11 cellular contexts compared by ENCODE assay signal in the genomic region with DNA sequence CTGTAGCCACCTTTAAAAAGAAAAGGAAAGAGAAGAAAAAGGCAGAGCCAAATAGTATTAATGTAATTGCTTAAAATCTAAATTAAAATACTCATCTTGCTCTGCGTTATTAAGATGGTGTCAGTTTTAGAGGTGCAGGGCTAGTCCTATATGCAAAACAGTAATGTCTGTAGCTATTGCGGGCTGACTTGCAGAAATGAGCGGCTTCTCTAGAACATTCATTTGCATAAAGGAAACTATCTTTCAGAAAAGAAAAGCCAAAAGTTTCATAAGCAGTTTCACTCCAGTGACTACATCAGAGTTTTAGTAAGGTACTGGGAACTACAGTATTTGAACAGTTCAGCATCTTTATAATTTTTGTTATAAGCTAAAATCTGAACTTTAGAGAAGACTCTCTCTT. TPM values are rescaled to one million over a fixed set of nuclear protein-coding genes. Genes with fewer than 3 reads are reported as not detected.
DNase-seq lines count a peak whose midpoint lies in the region; ATAC-seq and TF ChIP-seq lines count a peak whose summit lies in the region.
"Had no signal": no experiment of that assay in that cellular context is flagged by ENCODE, and none has a peak within 500 bp of the region (broad histone marks: within the 10 kb centered on the region; RNA-seq: fewer than 3 reads in every experiment).

No MANE protein-coding gene starts in this region.

- H3K27ac ChIP-seq in CD4-positive, alpha-beta memory T cell (ENCODE audit: low read depth, low read length), result no peak overlapping the region
- H3K27ac ChIP-seq: heart left ventricle, HL-60 had no signal

- no peak overlapping the region for H3K27ac Mint-ChIP-seq in activated CD8-positive, alpha-beta T cell treated with anti-CD3 and anti-CD28 coated beads for 36 hours
- H3K27ac Mint-ChIP-seq in activated CD8-positive, alpha-beta T cell treated with anti-CD3 and anti-CD28 coated beads, Interleukin-2, amount 10 ng/mL, durations not matched to agents 7 days and 5 days, result no peak overlapping the region
- no peak overlapping the region for H3K27ac Mint-ChIP-seq in CD4-positive, alpha-beta memory T cell
- H3K27ac Mint-ChIP-seq: activated naive CD4-positive, alpha-beta T cell treated with anti-CD3 and anti-CD28 coated beads, Interleukin-2, amount 50 U/mL, for 24 hours had no signal

- no peaks in the 10 kb centered on the region for H3K36me3 Mint-ChIP-seq in activated CD8-positive, alpha-beta T cell treated with anti-CD3 and anti-CD28 coated beads for 36 hours (ENCODE audit: low read depth)
- no peaks in the 10 kb centered on the region for H3K36me3 Mint-ChIP-seq in activated CD8-positive, alpha-beta T cell treated with anti-CD3 and anti-CD28 coated beads, Interleukin-2, amount 10 ng/mL, durations not matched to agents 7 days and 5 days (ENCODE audit: low read depth)
- no peaks in the 10 kb centered on the region for H3K36me3 Mint-ChIP-seq in CD4-positive, alpha-beta memory T cell
- H3K36me3 Mint-ChIP-seq: activated naive CD4-positive, alpha-beta T cell treated with anti-CD3 and anti-CD28 coated beads, Interleukin-2, amount 50 U/mL, for 24 hours had no signal

- CTCF ChIA-PET in activated CD8-positive, alpha-beta T cell treated with anti-CD3 and anti-CD28 coated beads for 36 hours (lab: Charles Lee), result interaction anchor here (0.7 to 1.6 kb wide), 2 partner anchors 19 to 46 kb away, joined by 3 read pairs; no protein-coding TSS in a partner anchor
- CTCF ChIA-PET in activated CD8-positive, alpha-beta T cell treated with anti-CD3 and anti-CD28 coated beads, Interleukin-2, amount 10 ng/mL, durations not matched to agents 7 days and 5 days (lab: Charles Lee), result interaction anchor here (0.7 to 1.0 kb wide), 2 partner anchors 13 to 755 kb away, joined by 3 read pairs; no protein-coding TSS in a partner anchor
- CTCF ChIA-PET in CD4-positive, alpha-beta memory T cell (lab: Charles Lee; ENCODE audit: partially characterized antibody), result interaction anchor here (1.2 kb wide), 1 partner anchor 333 kb away, joined by 3 read pairs; no protein-coding TSS in a partner anchor

- H3K4me3 ChIP-seq in CD4-positive, alpha-beta memory T cell (ENCODE audit: low read length in 2 of 2), result no peak overlapping the region
- H3K4me3 ChIP-seq: heart left ventricle had no signal

- H3K9me3 Mint-ChIP-seq in activated CD8-positive, alpha-beta T cell treated with anti-CD3 and anti-CD28 coated beads for 36 hours, result no peaks in the 10 kb centered on the region
- no peaks in the 10 kb centered on the region for H3K9me3 Mint-ChIP-seq in activated CD8-positive, alpha-beta T cell treated with anti-CD3 and anti-CD28 coated beads, Interleukin-2, amount 10 ng/mL, durations not matched to agents 7 days and 5 days (ENCODE audit: insufficient read depth)
- no peaks in the 10 kb centered on the region for H3K9me3 Mint-ChIP-seq in CD4-positive, alpha-beta memory T cell
- H3K9me3 Mint-ChIP-seq: activated naive CD4-positive, alpha-beta T cell treated with anti-CD3 and anti-CD28 coated beads, Interleukin-2, amount 50 U/mL, for 24 hours had no signal

- H3K4me1 Mint-ChIP-seq in activated CD8-positive, alpha-beta T cell treated with anti-CD3 and anti-CD28 coated beads for 36 hours (ENCODE audit: low read depth), result peaks cover 5% of the 10 kb centered on the region
- peaks cover 8% of the 10 kb centered on the region for H3K4me1 Mint-ChIP-seq in activated CD8-positive, alpha-beta T cell treated with anti-CD3 and anti-CD28 coated beads, Interleukin-2, amount 10 ng/mL, durations not matched to agents 7 days and 5 days (ENCODE audit: low read depth)
- peaks cover 0 to 2% (median 0%) of the 10 kb centered on the region in 4 donors for H3K4me1 Mint-ChIP-seq in CD4-positive, alpha-beta memory T cell

- H3K9me3 ChIP-seq in CD4-positive, alpha-beta memory T cell (ENCODE audit: control insufficient read depth in 1 of 2, low read length in 2 of 2), result no peaks in the 10 kb centered on the region
- H3K9me3 ChIP-seq: heart left ventricle had no signal

- peak; percentile 60 for DNase-seq in activated CD8-positive, alpha-beta T cell treated with anti-CD3 and anti-CD28 coated beads for 36 hours
- no peak for DNase-seq in activated CD8-positive, alpha-beta T cell treated with anti-CD3 and anti-CD28 coated beads, Interleukin-2, amount 10 ng/mL, durations not matched to agents 7 days and 5 days
- DNase-seq in putamen (ENCODE audit: low spot score) (peak; percentile 13), sciatic nerve (ENCODE audit: low spot score) (no peak), NCI-H226 (no peak)
- no peak for DNase-seq in CD4-positive, alpha-beta memory T cell
- DNase-seq: heart left ventricle had no signal

- no peaks in the 10 kb centered on the region for H3K36me3 ChIP-seq in CD4-positive, alpha-beta memory T cell (ENCODE audit: insufficient read depth, low read length)
- H3K36me3 ChIP-seq: heart left ventricle had no signal

- TF ChIP-seq CTCF in activated CD8-positive, alpha-beta T cell treated with anti-CD3 and anti-CD28 coated beads for 36 hours (IDR thresholded peaks at IDR 0.05), result no peak

- H3K4me1 ChIP-seq in CD4-positive, alpha-beta memory T cell (ENCODE audit: insufficient read depth, low read length), result peaks cover 5% of the 10 kb centered on the region

- POLR2A ChIA-PET in activated CD8-positive, alpha-beta T cell treated with anti-CD3 and anti-CD28 coated beads for 36 hours (lab: Charles Lee), result interaction anchor here (0.6 kb wide), 1 partner anchor 331 kb away, joined by 4 read pairs; no protein-coding TSS in a partner anchor
- POLR2A ChIA-PET in activated CD8-positive, alpha-beta T cell treated with anti-CD3 and anti-CD28 coated beads, Interleukin-2, amount 10 ng/mL, durations not matched to agents 7 days and 5 days (lab: Charles Lee), result no interaction called here
- POLR2A ChIA-PET in CD4-positive, alpha-beta memory T cell (lab: Charles Lee; ENCODE audit: partially characterized antibody), result no interaction called here

- peak; percentile 88 for ATAC-seq in activated CD8-positive, alpha-beta T cell treated with anti-CD3 and anti-CD28 coated beads for 36 hours
- ATAC-seq in activated CD8-positive, alpha-beta T cell treated with anti-CD3 and anti-CD28 coated beads, Interleukin-2, amount 10 ng/mL, durations not matched to agents 7 days and 5 days, result no peak
- ATAC-seq in GM21723 (IDR thresholded peaks at IDR 0.05; ENCODE audit: unreplicated experiment) (peak; percentile 96), HG03521 (IDR thresholded peaks at IDR 0.05; ENCODE audit: unreplicated experiment) (peak; percentile 93), sciatic nerve (no peak)
- ATAC-seq: heart left ventricle had no signal

- H3K27me3 Mint-ChIP-seq in activated CD8-positive, alpha-beta T cell treated with anti-CD3 and anti-CD28 coated beads for 36 hours, result peaks cover 19% of the 10 kb centered on the region
- peaks cover 8% of the 10 kb centered on the region for H3K27me3 Mint-ChIP-seq in activated CD8-positive, alpha-beta T cell treated with anti-CD3 and anti-CD28 coated beads, Interleukin-2, amount 10 ng/mL, durations not matched to agents 7 days and 5 days (ENCODE audit: low read depth)
- peaks cover 0 to 8% of the 10 kb centered on the region in 2 donors for H3K27me3 Mint-ChIP-seq in CD4-positive, alpha-beta memory T cell

- H3K27me3 ChIP-seq in CD4-positive, alpha-beta memory T cell (ENCODE audit: insufficient read depth, low read length), result no peaks in the 10 kb centered on the region
- H3K27me3 ChIP-seq: heart left ventricle had no signal

- H3K4me3 Mint-ChIP-seq in activated CD8-positive, alpha-beta T cell treated with anti-CD3 and anti-CD28 coated beads for 36 hours, result no peak overlapping the region
- no peak overlapping the region for H3K4me3 Mint-ChIP-seq in activated CD8-positive, alpha-beta T cell treated with anti-CD3 and anti-CD28 coated beads, Interleukin-2, amount 10 ng/mL, durations not matched to agents 7 days and 5 days
- no peak overlapping the region for H3K4me3 Mint-ChIP-seq in CD4-positive, alpha-beta memory T cell
- H3K4me3 Mint-ChIP-seq: activated naive CD4-positive, alpha-beta T cell treated with anti-CD3 and anti-CD28 coated beads, Interleukin-2, amount 50 U/mL, for 24 hours had no signal

- intact Hi-C loops in activated CD8-positive, alpha-beta T cell treated with anti-CD3 and anti-CD28 coated beads for 36 hours (cut with micrococcal nuclease), result loop anchor here (10.0 kb wide), 2 partner anchors 183 to 303 kb away; a partner anchor contains a TSS
- intact Hi-C loops in sciatic nerve (cut with DNase I), result no loop called here
- intact Hi-C loops in CD4-positive, alpha-beta memory T cell (cut with micrococcal nuclease), result no loop called here

RNA-seq across cellular contexts. Expression of a gene that starts 6.0 kb away (rescaled TPM):
- under 1 TPM; 0.67 to 0.92 TPM for total RNA-seq in activated CD8-positive, alpha-beta T cell treated with anti-CD3 and anti-CD28 coated beads for 36 hours
- total RNA-seq in activated CD8-positive, alpha-beta T cell treated with anti-CD3 and anti-CD28 coated beads, Interleukin-2, amount 10 ng/mL, durations not matched to agents 7 days and 5 days, result under 1 TPM in 1 of 2 experiments, not detected in 1; 0.65 TPM
- 37.4 TPM for total RNA-seq in sciatic nerve
- total RNA-seq in CD4-positive, alpha-beta memory T cell, result under 1 TPM; 0.42 to 0.73 TPM
- 1 to 10 TPM in 1 of 2 donors, under 1 TPM in 1; 0.62 to 1.1 TPM for polyA plus RNA-seq in CD4-positive, alpha-beta memory T cell

Comparison
In these comparisons a context has a peak if more than half of its experiments do, and no peak if none do; other contexts are left out.
1. ATAC-seq: peak in activated CD8-positive, alpha-beta T cell treated with anti-CD3 and anti-CD28 coated beads for 36 hours (single experiment), GM21723 (single experiment) and HG03521 (single experiment); none in activated CD8-positive, alpha-beta T cell treated with anti-CD3 and anti-CD28 coated beads, Interleukin-2, amount 10 ng/mL, durations not matched to agents 7 days and 5 days (single experiment) and sciatic nerve (single experiment).
2. DNase-seq: peak in activated CD8-positive, alpha-beta T cell treated with anti-CD3 and anti-CD28 coated beads for 36 hours (single experiment) and putamen (single experiment); none in activated CD8-positive, alpha-beta T cell treated with anti-CD3 and anti-CD28 coated beads, Interleukin-2, amount 10 ng/mL, durations not matched to agents 7 days and 5 days (single experiment), sciatic nerve (single experiment), CD4-positive, alpha-beta memory T cell (0 of 5) and NCI-H226 (single experiment).
3. RNA of a gene that starts 6.0 kb away (total RNA-seq): 37.4 TPM in sciatic nerve (single experiment); 0.67 to 0.92 TPM in activated CD8-positive, alpha-beta T cell treated with anti-CD3 and anti-CD28 coated beads for 36 hours, 0.42 to 0.73 TPM in CD4-positive, alpha-beta memory T cell and 0.65 TPM in activated CD8-positive, alpha-beta T cell treated with anti-CD3 and anti-CD28 coated beads, Interleukin-2, amount 10 ng/mL, durations not matched to agents 7 days and 5 days; every median in the first group is over 10 times any median in the second.